Comparison of ENCODE assay signal across 10 cellular contexts in genomic region chr5:171606414-171607024, GRCh38.
DNase-seq lines count a peak whose midpoint lies in the region; TF ChIP-seq lines count a peak whose summit lies in the region.
"Had no signal": no experiment of that assay in that cellular context is flagged by ENCODE, and none has a peak within 500 bp of the region (broad histone marks: within the 10 kb centered on the region; RNA-seq: fewer than 3 reads in every experiment).

No MANE protein-coding gene starts in this region.

- TF ChIP-seq CTCF in WI38 (IDR thresholded peaks at IDR 0.05; ENCODE audit: low read depth, low read length) (peak; percentile 20; the same call in 1 of the 2 replicates), liver (IDR thresholded peaks at IDR 0.05; ENCODE audit: low read depth, low read length, missing input control) (peak; percentile 30), tibial artery (IDR thresholded peaks at IDR 0.05) (no peak), lower leg skin (IDR thresholded peaks at IDR 0.05) (no peak)

- H3K27me3 ChIP-seq in liver (ENCODE audit: control insufficient read depth in 4 of 4, insufficient read depth in 4 of 4, low read length in 3 of 4): peaks cover 0 to 2% (median 0%) of the 10 kb centered on the region in 4 donors
- peaks cover 0 to 7% of the 10 kb centered on the region in 2 donors for H3K27me3 ChIP-seq in tibial artery
- H3K27me3 ChIP-seq: vagina had no signal

- H3K9me3 ChIP-seq in liver (ENCODE audit: control insufficient read depth in 4 of 4, low read length in 3 of 4) (peaks cover 0 to 5% (median 0%) of the 10 kb centered on the region in 4 donors), tibial artery (no peaks in the 10 kb centered on the region)
- H3K9me3 ChIP-seq: vagina had no signal

- peak; percentile 9 for DNase-seq in DMS114 treated with DMSO at 0.1 percent for 48 hours (lab: John Stamatoyannopoulos, UW; ENCODE audit: unreplicated experiment)
- peak; percentile 66 for DNase-seq in HT-29 (ENCODE audit: low spot score)
- DNase-seq in activated CD4-positive, alpha-beta T cell treated with anti-CD3 and anti-CD28 coated beads for 1 hour: no peak
- DNase-seq in tibial artery: no peak
- DNase-seq in stimulated activated CD4-positive, alpha-beta T cell treated with anti-CD3 and anti-CD28 coated beads, Interleukin-2, amount 100 ng/mL, for 48 hours: no peak
- no peak for DNase-seq in lower leg skin (ENCODE audit: low spot score in 2 of 2)
- DNase-seq: activated CD4-positive, alpha-beta memory T cell treated with anti-CD3 and anti-CD28 coated beads for 36 hours had no signal

- intact Hi-C loops in tibial artery (cut with DNase I; ENCODE audit: low total_unique reads) (no loop called here), lower leg skin (cut with DNase I; ENCODE audit: low total_unique reads) (no loop called here)

- H3K27ac ChIP-seq in liver (ENCODE audit: low read depth in 1 of 2, low read length in 2 of 2) (no peak overlapping the region), tibial artery (no peak overlapping the region)
- H3K27ac ChIP-seq: vagina had no signal

- no peaks in the 10 kb centered on the region for H3K4me1 ChIP-seq in liver (ENCODE audit: control insufficient read depth in 4 of 4, insufficient read depth in 4 of 4, low read length in 3 of 4)
- no peaks in the 10 kb centered on the region for H3K4me1 ChIP-seq in tibial artery
- H3K4me1 ChIP-seq: vagina had no signal

- H3K4me3 ChIP-seq in WI38 (ENCODE audit: low read depth, low read length) (no peak overlapping the region), liver (ENCODE audit: low read depth in 1 of 3, low read length in 3 of 3) (no peak overlapping the region), tibial artery (no peak overlapping the region), lower leg skin (ENCODE audit: low read depth, poor library complexity, severe bottlenecking) (no peak overlapping the region)
- H3K4me3 ChIP-seq: vagina had no signal

- TF ChIP-seq RAD21 in liver (IDR thresholded peaks at IDR 0.05): peak; percentile 4 to 38

- no peak for TF ChIP-seq POLR2A in lower leg skin (IDR thresholded peaks at IDR 0.05)

- H3K36me3 ChIP-seq in liver (ENCODE audit: control insufficient read depth in 4 of 4, insufficient read depth in 3 of 4, low read depth in 1 of 4, low read length in 3 of 4) (no peaks in the 10 kb centered on the region), tibial artery (no peaks in the 10 kb centered on the region)
- H3K36me3 ChIP-seq: vagina had no signal

- H3K9ac ChIP-seq in liver (ENCODE audit: low read depth in 1 of 2, low read length in 2 of 2): no peak overlapping the region

TF ChIP-seq in liver, 16 proteins besides CTCF, POLR2A, EP300 and RAD21:
- TF ChIP-seq FOXA2 (IDR thresholded peaks at IDR 0.05): no peak
- TF ChIP-seq TAF1 (conservative IDR thresholded peaks at IDR 0.05): no peak
- no peak for TF ChIP-seq RXRA (IDR thresholded peaks at IDR 0.05)
- TF ChIP-seq FOXA1 (IDR thresholded peaks at IDR 0.05): no peak
- no peak for TF ChIP-seq HNF4A (conservative IDR thresholded peaks at IDR 0.05)
- no peak for TF ChIP-seq HNF4G (IDR thresholded peaks at IDR 0.05)
- no peak for TF ChIP-seq ZBTB33 (IDR thresholded peaks at IDR 0.05)
- TF ChIP-seq GABPA (IDR thresholded peaks at IDR 0.05 in 1 of 2, conservative IDR thresholded peaks at IDR 0.05 in 1 of 2): no peak
- no peak for TF ChIP-seq EGR1 (IDR thresholded peaks at IDR 0.05; ENCODE audit: low read depth in 2 of 2)
- no peak for TF ChIP-seq REST (IDR thresholded peaks at IDR 0.05)

Comparison
In these comparisons a context has a peak if more than half of its experiments do, and no peak if none do; other contexts are left out.
1. DNase-seq: peak in DMS114 treated with DMSO at 0.1 percent for 48 hours (single experiment) and HT-29 (single experiment); none in activated CD4-positive, alpha-beta T cell treated with anti-CD3 and anti-CD28 coated beads for 1 hour (single experiment), tibial artery (0 of 2), stimulated activated CD4-positive, alpha-beta T cell treated with anti-CD3 and anti-CD28 coated beads, Interleukin-2, amount 100 ng/mL, for 48 hours (0 of 2) and lower leg skin (0 of 2).
2. CTCF ChIP-seq: peak in WI38 (single experiment) and liver (single experiment); none in tibial artery (0 of 2) and lower leg skin (0 of 3).